In the genomic region with DNA sequence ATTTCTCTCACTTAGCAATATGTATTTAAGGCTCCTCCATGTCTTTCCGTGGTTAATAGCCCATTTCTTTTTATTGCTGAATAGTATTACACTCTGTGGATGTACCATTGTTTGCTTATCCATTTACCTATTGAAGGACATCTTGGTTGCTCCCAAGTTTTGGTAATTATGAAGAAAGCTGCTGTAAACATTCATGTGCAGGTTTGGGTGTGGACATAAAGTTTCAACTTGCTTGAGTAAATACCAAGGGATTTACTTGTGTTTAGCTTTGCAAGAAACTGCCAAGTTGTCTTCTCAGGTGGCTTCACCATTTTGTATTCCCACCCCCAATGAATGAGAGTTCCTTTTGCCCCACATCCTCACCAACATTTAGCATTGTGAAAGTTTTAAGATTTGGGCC, we compare ENCODE assay signal across 32 cellular contexts. TPM values are rescaled to one million over a fixed set of nuclear protein-coding genes. Genes with fewer than 3 reads are reported as not detected.
"Had no signal": no experiment of that assay in that cellular context is flagged by ENCODE, and none has a peak within 500 bp of the region (broad histone marks: within the 10 kb centered on the region; RNA-seq: fewer than 3 reads in every experiment).

No MANE protein-coding gene starts in this region.

- H3K27ac ChIP-seq: adrenal gland, body of pancreas, colonic mucosa, esophagus squamous epithelium, gastroesophageal sphincter had no signal

- H3K36me3 ChIP-seq: adrenal gland, colonic mucosa, esophagus squamous epithelium, gastroesophageal sphincter had no signal

- DNase-seq: activated CD4-positive, alpha-beta memory T cell treated with anti-CD3 and anti-CD28 coated beads for 36 hours; activated CD4-positive, alpha-beta T cell treated with anti-CD3 and anti-CD28 coated beads for 36 hours; activated CD4-positive, alpha-beta T cell treated with anti-CD3 and anti-CD28 coated beads, Interleukin-2, amount 10 ng/mL, durations not matched to agents 24 days and 14 days; activated CD4-positive, CD25-positive, alpha-beta regulatory T cell; activated CD4-positive, CD25-positive, alpha-beta regulatory T cell treated with anti-CD3 and anti-CD28 coated beads, Interleukin-2, amount 50 U/mL, for 72 hours; activated CD8-positive, alpha-beta memory T cell treated with anti-CD3 and anti-CD28 coated beads, Interleukin-2, amount 10 ng/mL, durations not matched to agents 7 days and 5 days; activated CD8-positive, alpha-beta memory T cell treated with anti-CD3 and anti-CD28 coated beads, Interleukin-2, amount 50 U/mL, for 4 hours; activated effector memory CD4-positive, alpha-beta T cell treated with anti-CD3 and anti-CD28 coated beads, Interleukin-2, amount 50 U/mL, for 16 hours; activated naive CD4-positive, alpha-beta T cell treated with anti-CD3 and anti-CD28 coated beads for 36 hours; activated naive CD8-positive, alpha-beta T cell treated with anti-CD3 and anti-CD28 coated beads for 36 hours; activated naive CD8-positive, alpha-beta T cell treated with anti-CD3 and anti-CD28 coated beads, Interleukin-2, amount 50 U/mL, for 24 hours; activated T-cell treated with anti-CD3 and anti-CD28 coated beads, Interleukin-2, amount 50 U/mL, for 1 hour; activated T-cell treated with anti-CD3 and anti-CD28 coated beads, Interleukin-2, amount 50 U/mL, for 48 hours; adrenal gland; amygdala; aorta; body of pancreas; caudate nucleus; cerebellar nuclear complex; colonic mucosa; effector CD8-positive, alpha-beta T cell; erythroblast; esophagus squamous epithelium; foreskin melanocyte; T-helper 2 cell had no signal

- H3K27me3 ChIP-seq: adrenal gland, body of pancreas, colonic mucosa, esophagus squamous epithelium, gastroesophageal sphincter had no signal

- ATAC-seq: activated CD4-positive, alpha-beta T cell treated with anti-CD3 and anti-CD28 coated beads for 36 hours; activated CD8-positive, alpha-beta memory T cell treated with anti-CD3 and anti-CD28 coated beads, Interleukin-2, amount 10 ng/mL, durations not matched to agents 7 days and 5 days; activated CD8-positive, alpha-beta T cell treated with anti-CD3 and anti-CD28 coated beads, Interleukin-2, amount 10 ng/mL, durations not matched to agents 7 days and 5 days; activated naive CD8-positive, alpha-beta T cell treated with anti-CD3 and anti-CD28 coated beads, Interleukin-2, amount 50 U/mL, for 24 hours; body of pancreas; gastroesophageal sphincter had no signal

- H3K9me3 ChIP-seq: adrenal gland, body of pancreas, colonic mucosa, esophagus squamous epithelium, gastroesophageal sphincter had no signal

- H3K4me3 ChIP-seq: adrenal gland, body of pancreas, colonic mucosa, esophagus squamous epithelium, gastroesophageal sphincter had no signal

- H3K4me1 ChIP-seq: adrenal gland, body of pancreas, colonic mucosa, gastroesophageal sphincter had no signal

RNA-seq across cellular contexts. Expression of gene LRRC36, which starts 9.5 kb away (rescaled TPM):
- total RNA-seq: activated CD8-positive, alpha-beta T cell treated with anti-CD3 and anti-CD28 coated beads, Interleukin-2, amount 10 ng/mL, durations not matched to agents 7 days and 5 days; esophagus squamous epithelium; fibroblast of villous mesenchyme; T-helper 1 cell treated with Interleukin-12 subunit alpha and Interleukin-12 subunit beta and Interleukin-4 antibody, amounts not matched to agents 30 ng/mL and 1 ng/mL, for 36 hours had no signal

RNA-seq across cellular contexts. Expression of gene TPPP3, which starts 57.2 kb away (rescaled TPM):
- total RNA-seq: activated CD4-positive, alpha-beta memory T cell treated with anti-CD3 and anti-CD28 coated beads for 36 hours; activated CD4-positive, alpha-beta T cell treated with anti-CD3 and anti-CD28 coated beads for 36 hours; activated CD4-positive, alpha-beta T cell treated with anti-CD3 and anti-CD28 coated beads, Interleukin-2, amount 10 ng/mL, durations not matched to agents 24 days and 14 days; activated CD8-positive, alpha-beta memory T cell treated with anti-CD3 and anti-CD28 coated beads for 36 hours; activated CD8-positive, alpha-beta memory T cell treated with anti-CD3 and anti-CD28 coated beads, Interleukin-2, amount 10 ng/mL, durations not matched to agents 7 days and 5 days; activated CD8-positive, alpha-beta T cell treated with anti-CD3 and anti-CD28 coated beads, Interleukin-2, amount 10 ng/mL, durations not matched to agents 7 days and 5 days; activated naive CD4-positive, alpha-beta T cell treated with anti-CD3 and anti-CD28 coated beads for 36 hours; activated naive CD8-positive, alpha-beta T cell treated with anti-CD3 and anti-CD28 coated beads for 36 hours; activated T-helper 1 cell treated with anti-CD3 and anti-CD28 coated beads, Interleukin-12 subunit alpha, Interleukin-12 subunit beta, Interleukin-2, Interleukin-4 antibody, amounts not matched to agents 30 ng/mL and 10 ng/mL and 1 ng/mL, durations not matched to agents 14 hours and 24 hours and 36 hours; activated T-helper 2 cell treated with anti-CD3 and anti-CD28 coated beads, Interferon-gamma antibody, Interleukin-2, Interleukin-4, amounts not matched to agents 10 μg/mL and 5 μg/mL and 100 μg/mL, durations not matched to agents 14 hours and 24 hours and 36 hours; T-helper 1 cell treated with Interleukin-12 subunit alpha and Interleukin-12 subunit beta and Interleukin-4 antibody, amounts not matched to agents 30 ng/mL and 1 ng/mL, for 36 hours had no signal
